In the genomic region with DNA sequence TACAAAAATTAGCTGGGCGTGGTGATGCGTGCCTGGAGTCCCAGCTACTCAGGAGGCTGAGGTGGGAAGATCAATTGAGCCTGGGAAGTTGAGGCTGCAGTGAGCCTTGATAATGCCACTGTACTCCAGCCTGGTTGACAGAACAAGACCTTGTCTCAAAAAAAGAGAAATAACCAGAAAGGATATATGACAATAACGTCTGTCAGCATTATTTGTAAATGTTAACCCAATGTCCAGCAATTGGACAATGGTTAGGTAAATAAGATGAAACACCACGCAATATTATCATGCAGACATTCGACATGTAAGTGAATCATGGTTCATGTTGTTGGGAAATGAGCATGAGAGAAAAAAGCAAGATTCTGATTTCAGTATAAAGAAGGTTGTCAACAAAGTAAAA, we compare ENCODE assay signal across 1 cellular context.
A peak's percentile ranks its signal among the peaks of the same experiment; 100 is the strongest.
TF ChIP-seq lines count a peak whose summit lies in the region.

No MANE protein-coding gene starts in this region.

TF ChIP-seq in HepG2, 621 proteins besides CTCF, POLR2A, EP300 and RAD21:
- TF ChIP-seq, protein P1, sequence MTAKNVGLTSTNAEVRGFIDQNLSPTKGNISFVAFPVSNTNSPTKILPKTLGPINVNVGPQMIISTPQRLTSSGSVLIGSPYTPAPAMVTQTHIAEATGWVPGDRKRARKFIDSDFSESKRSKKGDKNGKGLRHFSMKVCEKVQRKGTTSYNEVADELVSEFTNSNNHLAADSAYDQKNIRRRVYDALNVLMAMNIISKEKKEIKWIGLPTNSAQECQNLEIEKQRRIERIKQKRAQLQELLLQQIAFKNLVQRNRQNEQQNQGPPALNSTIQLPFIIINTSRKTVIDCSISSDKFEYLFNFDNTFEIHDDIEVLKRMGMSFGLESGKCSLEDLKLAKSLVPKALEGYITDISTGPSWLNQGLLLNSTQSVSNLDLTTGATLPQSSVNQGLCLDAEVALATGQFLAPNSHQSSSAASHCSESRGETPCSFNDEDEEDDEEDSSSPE (CRISPR knock-in tag; IDR thresholded peaks at IDR 0.05), result no peak
- TF ChIP-seq FOXO4 (CRISPR knock-in tag; conservative IDR thresholded peaks at IDR 0.05) (no peak), ZFP37 (CRISPR knock-in tag; IDR thresholded peaks at IDR 0.05; ENCODE audit: borderline replicate concordance) (no peak), ZNF740 (CRISPR knock-in tag; IDR thresholded peaks at IDR 0.05) (no peak), NONO (IDR thresholded peaks at IDR 0.05) (no peak), NONO (CRISPR knock-in tag; conservative IDR thresholded peaks at IDR 0.05) (no peak), MAFK (conservative IDR thresholded peaks at IDR 0.05 in 1 of 2, IDR thresholded peaks at IDR 0.05 in 1 of 2; ENCODE audit: low read length in 2 of 2) (peak; percentile 42 to 44; a peak in 3 of 4 replicates), YEATS2 (CRISPR knock-in tag; IDR thresholded peaks at IDR 0.05; ENCODE audit: borderline replicate concordance) (no peak)
- TF ChIP-seq, protein P2, sequence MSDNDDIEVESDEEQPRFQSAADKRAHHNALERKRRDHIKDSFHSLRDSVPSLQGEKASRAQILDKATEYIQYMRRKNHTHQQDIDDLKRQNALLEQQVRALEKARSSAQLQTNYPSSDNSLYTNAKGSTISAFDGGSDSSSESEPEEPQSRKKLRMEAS (IDR thresholded peaks at IDR 0.05), result no peak
